9 cellular contexts compared by ENCODE assay signal in genomic region chr4:11545651-11546050, GRCh38.
"Had no signal": no experiment of that assay in that cellular context is flagged by ENCODE, and none has a peak within 500 bp of the region (broad histone marks: within the 10 kb centered on the region; RNA-seq: fewer than 3 reads in every experiment).

No MANE protein-coding gene starts in this region.

- H2AFZ ChIP-seq: GM23338 had no signal

- DNase-seq: H9, HCEC 1CT, HFFc6 had no signal

- H3K27ac Mint-ChIP-seq: GM23338, H9, HFFc6 had no signal

- H3K4me2 ChIP-seq: GM23338 had no signal

- H3K4me1 Mint-ChIP-seq: GM23338, H9 had no signal

- H3K27ac ChIP-seq: HL-60 had no signal

- H3K4me3 ChIP-seq: GM23338 had no signal

- H3K36me3 Mint-ChIP-seq: IgD-negative memory B cell had no signal

- ATAC-seq: GM23338, HepG2 had no signal

- H3K4me3 Mint-ChIP-seq: GM23338, H9, HFFc6, IgD-negative memory B cell had no signal

- H3K9me3 Mint-ChIP-seq: GM23338, H9, IgD-negative memory B cell had no signal

- FAIRE-seq: H1, H54, HepG2 had no signal
